8 cellular contexts compared by ENCODE assay signal in genomic region chr6:56690519-56691200, GRCh38. TPM values are rescaled to one million over a fixed set of nuclear protein-coding genes. Genes with fewer than 3 reads are reported as not detected.
DNase-seq lines count a peak whose midpoint lies in the region; ATAC-seq and TF ChIP-seq lines count a peak whose summit lies in the region.

No MANE protein-coding gene starts in this region.

- no peak for DNase-seq in GM23338 (ENCODE audit: low spot score)
- DNase-seq in amniotic stem cell (lab: John Stamatoyannopoulos, UW), result peak; percentile 40
- peak; percentile 39 for DNase-seq in glomerular visceral epithelial cell (ENCODE audit: extremely low spot score)
- no peak for DNase-seq in lower leg skin (ENCODE audit: low spot score in 2 of 2)
- DNase-seq in activated CD4-positive, alpha-beta memory T cell treated with anti-CD3 and anti-CD28 coated beads for 36 hours, result no peak

- TF ChIP-seq CTCF in GM23338 (conservative IDR thresholded peaks at IDR 0.05; ENCODE audit: low read depth in 2 of 2), result no peak
- no peak for TF ChIP-seq CTCF in lower leg skin (IDR thresholded peaks at IDR 0.05)

- H3K27ac ChIP-seq in GM23338 (ENCODE audit: low read depth) (no peak overlapping the region), skeletal muscle tissue (ENCODE audit: low read depth, low read length) (peak overlapping the region; percentile 91)

- H3K4me3 ChIP-seq in GM23338, result no peak overlapping the region
- peak overlapping the region; percentile 57 to 63 (median 61) for H3K4me3 ChIP-seq in skeletal muscle tissue (ENCODE audit: low read length in 3 of 3)
- no peak overlapping the region for H3K4me3 ChIP-seq in lower leg skin (ENCODE audit: low read depth, poor library complexity, severe bottlenecking)

- H3K79me2 ChIP-seq in GM23338 (replicated peaks; ENCODE audit: insufficient read depth), result peaks cover 14% of the 10 kb centered on the region

- H2AFZ ChIP-seq in GM23338, result no peak overlapping the region

- WGBS in lower leg skin, 2 donors, result 59 to 63% methylated on average over 4 of the region's 4 CpGs

- intact Hi-C loops in lower leg skin (cut with DNase I; ENCODE audit: low total_unique reads), result loop anchor here (10.0 kb wide), 1 partner anchor 46 kb away; the partner anchor contains the start of gene DST
- intact Hi-C loops in activated CD4-positive, alpha-beta memory T cell treated with anti-CD3 and anti-CD28 coated beads for 36 hours (cut with micrococcal nuclease), result no loop called here

- H3K9ac ChIP-seq in skeletal muscle tissue (ENCODE audit: low read depth in 1 of 3, low read length in 3 of 3), result peak overlapping the region in 2 of 3 donors; percentile 15 to 75

- CTCF ChIA-PET in activated CD4-positive, alpha-beta memory T cell treated with anti-CD3 and anti-CD28 coated beads for 36 hours (lab: Charles Lee), result interaction anchor here (1.8 kb wide), 1 partner anchor 19 kb away, joined by 4 read pairs; no protein-coding TSS in a partner anchor

- no peak for TF ChIP-seq POLR2A in lower leg skin (IDR thresholded peaks at IDR 0.05)

- H3K27me3 Mint-ChIP-seq in GM23338 (ENCODE audit: insufficient read depth, low read depth, poor library complexity), result no peaks in the 10 kb centered on the region
- H3K27me3 Mint-ChIP-seq in activated CD4-positive, alpha-beta memory T cell treated with anti-CD3 and anti-CD28 coated beads for 36 hours, result no peaks in the 10 kb centered on the region

- no peak for ATAC-seq in GM23338
- ATAC-seq in HG02840 (IDR thresholded peaks at IDR 0.05; ENCODE audit: low FRiP score, unreplicated experiment), result no peak
- no peak for ATAC-seq in HG03095 (IDR thresholded peaks at IDR 0.05; ENCODE audit: unreplicated experiment)

- H3K9me3 ChIP-seq in skeletal muscle tissue (ENCODE audit: control insufficient read depth in 3 of 3, low read length in 3 of 3), result no peaks in the 10 kb centered on the region

- H3F3A ChIP-seq in GM23338 (replicated peaks; ENCODE audit: low read depth), result no peaks in the 10 kb centered on the region

- H3K36me3 ChIP-seq in GM23338 (ENCODE audit: insufficient read depth) (no peaks in the 10 kb centered on the region), skeletal muscle tissue (ENCODE audit: control insufficient read depth in 3 of 3, insufficient read depth in 3 of 3, low read length in 3 of 3) (no peaks in the 10 kb centered on the region)

- no peak overlapping the region for H3K4me2 ChIP-seq in GM23338

- H3K27me3 ChIP-seq in GM23338 (ENCODE audit: insufficient read depth), result no peaks in the 10 kb centered on the region
- H3K27me3 ChIP-seq in skeletal muscle tissue (ENCODE audit: control insufficient read depth in 3 of 3, insufficient read depth in 3 of 3, low read length in 3 of 3), result no peaks in the 10 kb centered on the region

- POLR2A ChIA-PET in activated CD4-positive, alpha-beta memory T cell treated with anti-CD3 and anti-CD28 coated beads for 36 hours (lab: Charles Lee), result no interaction called here

- H3K4me1 Mint-ChIP-seq in GM23338, result peaks cover 44% of the 10 kb centered on the region
- no peaks in the 10 kb centered on the region for H3K4me1 Mint-ChIP-seq in activated CD4-positive, alpha-beta memory T cell treated with anti-CD3 and anti-CD28 coated beads for 36 hours (ENCODE audit: low read depth)

- H3K4me1 ChIP-seq in GM23338 (ENCODE audit: insufficient read depth), result peaks cover 18% of the 10 kb centered on the region; the same call in 1 of the 2 replicates
- H3K4me1 ChIP-seq in skeletal muscle tissue (ENCODE audit: control insufficient read depth in 3 of 3, insufficient read depth in 3 of 3, low read length in 3 of 3), result peaks cover 17 to 41% (median 28%) of the 10 kb centered on the region in 3 donors

- H3K9me2 ChIP-seq in GM23338 (ENCODE audit: insufficient read depth), result no peaks in the 10 kb centered on the region

- H4K20me1 ChIP-seq in GM23338 (replicated peaks; ENCODE audit: insufficient read depth), result 0 out of 2 replicates have a peak, but pooled peaks cover 3% of the 10 kb centered on the region

- no peaks in the 10 kb centered on the region for H3K9me3 Mint-ChIP-seq in GM23338
- no peaks in the 10 kb centered on the region for H3K9me3 Mint-ChIP-seq in activated CD4-positive, alpha-beta memory T cell treated with anti-CD3 and anti-CD28 coated beads for 36 hours

- no peak overlapping the region for H3K4me3 Mint-ChIP-seq in GM23338
- H3K4me3 Mint-ChIP-seq in activated CD4-positive, alpha-beta memory T cell treated with anti-CD3 and anti-CD28 coated beads for 36 hours, result no peak overlapping the region

- peaks cover 4% of the 10 kb centered on the region for H3K36me3 Mint-ChIP-seq in GM23338 (ENCODE audit: low read depth)
- H3K36me3 Mint-ChIP-seq in activated CD4-positive, alpha-beta memory T cell treated with anti-CD3 and anti-CD28 coated beads for 36 hours, result no peaks in the 10 kb centered on the region

- H3K27ac Mint-ChIP-seq in GM23338, result peak overlapping the region; percentile 0; the same call in 1 of the 2 replicates
- no peak overlapping the region for H3K27ac Mint-ChIP-seq in activated CD4-positive, alpha-beta memory T cell treated with anti-CD3 and anti-CD28 coated beads for 36 hours

TF ChIP-seq in GM23338, 12 proteins besides CTCF, POLR2A, EP300 and RAD21 (continues in another document):
- TF ChIP-seq STAT1 (IDR thresholded peaks at IDR 0.05; ENCODE audit: unreplicated experiment) (no peak), ETS1 (IDR thresholded peaks at IDR 0.05) (no peak), ZNF331 (CRISPR knock-in tag; IDR thresholded peaks at IDR 0.05; ENCODE audit: low read depth) (no peak), ZNF462 (CRISPR knock-in tag; IDR thresholded peaks at IDR 0.05) (no peak)

RNA-seq across cellular contexts. Expression of gene DST, which starts 48.0 kb away (rescaled TPM):
- total RNA-seq in GM23338 (2014; rRNA removed; shearing (Covaris generic)), result 159 and 188 TPM in 2 replicates
- polyA plus RNA-seq in GM23338 (2016; fragmentation: Nextera tagmentation; extraction: Ambion mirVana), result 59.6 and 88.7 TPM in 2 replicates
- total RNA-seq in skeletal muscle tissue (183 TPM), lower leg skin (100 to 1,000 TPM; 475 to 871 (median 583) TPM)
- 1 to 10 TPM; 5.7 to 6.2 TPM for total RNA-seq in activated CD4-positive, alpha-beta memory T cell treated with anti-CD3 and anti-CD28 coated beads for 36 hours

Comparison
In these comparisons a context has a peak if more than half of its experiments do, and no peak if none do; other contexts are left out.
1. DNase-seq: peak in amniotic stem cell (single experiment) and glomerular visceral epithelial cell (single experiment); none in GM23338 (single experiment), lower leg skin (0 of 2) and activated CD4-positive, alpha-beta memory T cell treated with anti-CD3 and anti-CD28 coated beads for 36 hours (single experiment).
2. H3K4me3 ChIP-seq: peak in skeletal muscle tissue (3 of 3); none in GM23338 (single experiment) and lower leg skin (single experiment).
3. RNA of gene DST, which starts 48.0 kb away (total RNA-seq): 475 to 871 TPM in lower leg skin, 159 to 188 TPM in GM23338 and 183 TPM in skeletal muscle tissue (single experiment); 5.7 to 6.2 TPM in activated CD4-positive, alpha-beta memory T cell treated with anti-CD3 and anti-CD28 coated beads for 36 hours; every median in the first group is over 10 times any median in the second.